Comparison of ENCODE assay signal across 8 cellular contexts in genomic region chr17:57256708-57257112, GRCh38.
DNase-seq lines count a peak whose midpoint lies in the region; ATAC-seq and TF ChIP-seq lines count a peak whose summit lies in the region.

No MANE protein-coding gene starts in this region.

- TF ChIP-seq POLR2A in NB4 (IDR thresholded peaks at IDR 0.05; ENCODE audit: extremely low read depth, insufficient read length), result no peak

- H3K36me3 ChIP-seq in ACC112 (ENCODE audit: insufficient read depth, low read length) (no peaks in the 10 kb centered on the region), neutrophil (no peaks in the 10 kb centered on the region)

- peak; percentile 13 for ATAC-seq in GM19452 (IDR thresholded peaks at IDR 0.05; ENCODE audit: unreplicated experiment)

- H3K27ac ChIP-seq in ACC112 (ENCODE audit: low read depth, low read length) (no peak overlapping the region), neutrophil (peak overlapping the region; percentile 55)

- TF ChIP-seq CTCF in NB4 (IDR thresholded peaks at IDR 0.05; ENCODE audit: low read depth, low read length) (no peak), neutrophil (IDR thresholded peaks at IDR 0.05) (no peak)

- H3K4me3 ChIP-seq in ACC112 (ENCODE audit: low read depth, low read length) (peak overlapping the region; percentile 85), NB4 (ENCODE audit: low read depth, low read length) (peak overlapping the region; percentile 67), neutrophil (ENCODE audit: low read depth in 1 of 2, low read length in 1 of 2) (peak overlapping the region; percentile 68 to 80)

- no peaks in the 10 kb centered on the region for H3K79me2 ChIP-seq in ACC112 (ENCODE audit: control insufficient read depth, insufficient read depth, low read length, unreplicated experiment)

- H3K9me3 ChIP-seq in neutrophil, result no peaks in the 10 kb centered on the region

- H3K4me1 ChIP-seq in ACC112 (ENCODE audit: control insufficient read depth, insufficient read depth, low read length, unreplicated experiment) (peaks cover 5% of the 10 kb centered on the region), neutrophil (ENCODE audit: control insufficient read depth in 1 of 2, insufficient read depth in 1 of 2, low read depth in 1 of 2, low read length in 1 of 2) (peaks cover 21 to 22% of the 10 kb centered on the region in 2 experiments)

- H3K27me3 ChIP-seq in ACC112 (ENCODE audit: insufficient read depth, low read length) (no peaks in the 10 kb centered on the region), neutrophil (peaks cover 57% of the 10 kb centered on the region)

- peak overlapping the region; percentile 76 for H2AFZ ChIP-seq in ACC112 (ENCODE audit: low read length, unreplicated experiment)

- DNase-seq in NB4 (ENCODE audit: low read depth) (peak; percentile 46), activated T-helper 1 cell treated with Interleukin-2 at 50 U/mL for 16 hours (ENCODE audit: low read depth) (peak; percentile 18), fibroblast of peridontal ligament (ENCODE audit: extremely low read depth) (peak; percentile 14), UCSD-AML1 (lab: John Stamatoyannopoulos, UW; ENCODE audit: unreplicated experiment) (no peak), SKM-1 (lab: John Stamatoyannopoulos, UW; ENCODE audit: unreplicated experiment) (no peak)

Comparison
In these comparisons a context has a peak if more than half of its experiments do, and no peak if none do; other contexts are left out.
1. DNase-seq: peak in NB4 (single experiment), activated T-helper 1 cell treated with Interleukin-2 at 50 U/mL for 16 hours (single experiment) and fibroblast of peridontal ligament (single experiment); none in UCSD-AML1 (single experiment) and SKM-1 (single experiment).
2. Peak in every context shown above with its lines, with median percentiles within 50 percentile points of each other: H3K4me3 ChIP-seq.